Comparison of ENCODE assay signal across 2 cellular contexts in the genomic region with DNA sequence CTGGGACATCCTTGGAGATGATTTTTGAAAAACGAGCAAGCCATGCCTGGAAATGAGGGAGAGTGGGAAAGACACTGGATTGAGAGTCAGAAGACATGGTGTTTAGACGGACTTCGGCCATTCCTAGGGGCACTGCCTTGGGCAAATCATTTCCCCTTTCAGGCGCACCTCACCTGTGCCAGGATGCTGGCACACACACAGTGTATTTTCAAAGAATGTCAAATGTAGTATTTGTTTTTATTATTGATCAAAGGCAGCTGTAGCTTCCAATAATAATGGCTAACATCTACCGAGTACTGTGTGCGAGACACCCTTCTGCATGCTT.
TF ChIP-seq lines count a peak whose summit lies in the region.

No MANE protein-coding gene starts in this region.

TF ChIP-seq in K562, 482 proteins besides CTCF, POLR2A, EP300 and RAD21:
- TF ChIP-seq, protein P1, sequence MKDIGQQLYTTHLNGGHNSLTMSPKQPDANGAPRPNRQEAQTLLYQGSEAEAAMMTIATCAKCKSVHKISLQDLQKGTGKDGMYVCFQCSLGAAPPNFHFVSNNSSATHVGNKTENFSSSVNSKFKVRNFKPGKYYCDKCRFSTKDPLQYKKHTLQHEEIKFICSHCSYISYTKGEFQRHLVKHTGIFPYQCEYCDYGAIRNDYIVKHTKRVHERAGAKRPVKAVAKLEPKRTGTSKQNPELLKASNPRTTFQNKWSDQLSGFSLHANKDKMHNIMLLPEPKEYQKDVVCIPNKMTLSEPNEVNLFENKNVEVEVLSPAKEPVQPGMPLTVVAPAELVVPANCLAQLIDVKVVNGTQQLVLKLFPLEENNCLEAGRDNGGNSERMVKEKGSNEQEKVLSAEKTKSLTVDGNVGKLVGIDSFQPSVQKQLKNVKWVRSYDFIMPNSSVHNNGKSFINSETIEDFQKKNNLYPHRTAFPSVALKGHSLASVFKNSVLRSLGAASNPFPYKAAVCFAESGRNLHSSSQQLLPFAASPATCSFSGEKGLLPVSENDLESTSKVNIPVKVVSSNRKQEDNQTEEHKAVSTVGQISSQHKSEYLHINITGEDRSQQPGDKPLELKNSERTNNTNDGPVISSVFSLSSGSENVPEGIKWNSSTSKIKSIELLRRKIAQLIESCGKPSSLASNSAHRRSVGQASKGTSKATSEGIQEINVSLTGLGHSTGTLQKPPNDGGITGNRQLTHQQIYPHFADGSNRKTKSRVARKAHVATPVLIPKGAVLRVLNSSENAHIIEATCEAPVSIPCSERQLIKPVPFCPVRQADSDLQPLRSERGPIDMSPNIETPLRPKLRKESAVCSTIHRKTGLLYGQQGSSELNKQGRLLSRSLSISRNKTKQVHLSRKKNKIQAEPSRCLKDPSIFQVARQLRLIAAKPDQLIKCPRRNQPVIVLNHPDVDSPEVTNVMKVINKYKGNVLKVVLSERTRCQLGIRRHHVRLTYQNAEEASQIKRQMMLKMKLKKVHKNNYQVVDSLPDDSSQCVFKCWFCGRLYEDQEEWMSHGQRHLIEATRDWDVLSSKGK (CRISPR knock-in tag; IDR thresholded peaks at IDR 0.05) = no peak
- no peak for TF ChIP-seq GTF2F1 (IDR thresholded peaks at IDR 0.05; ENCODE audit: low read depth, low read length)
- no peak for TF ChIP-seq ZNF41 (CRISPR knock-in tag; conservative IDR thresholded peaks at IDR 0.05)
- no peak for TF ChIP-seq MAFF (IDR thresholded peaks at IDR 0.05; ENCODE audit: low read length)
- TF ChIP-seq ZNF717 (CRISPR knock-in tag; IDR thresholded peaks at IDR 0.05) = no peak
- no peak for TF ChIP-seq SMAD1 (IDR thresholded peaks at IDR 0.05; ENCODE audit: low read depth, low read length, partially characterized antibody)
- no peak for TF ChIP-seq CSDE1 (IDR thresholded peaks at IDR 0.05)
- TF ChIP-seq ZNF583 (CRISPR knock-in tag; IDR thresholded peaks at IDR 0.05) = no peak

TF ChIP-seq in neural cell, 6 proteins besides CTCF, POLR2A, EP300 and RAD21 (continued from another document):
- TF ChIP-seq MXI1 (conservative IDR thresholded peaks at IDR 0.05; ENCODE audit: poor library complexity, severe bottlenecking) = no peak
- TF ChIP-seq TAF1 (IDR thresholded peaks at IDR 0.05; ENCODE audit: low read depth) = no peak
- TF ChIP-seq, protein P2, sequence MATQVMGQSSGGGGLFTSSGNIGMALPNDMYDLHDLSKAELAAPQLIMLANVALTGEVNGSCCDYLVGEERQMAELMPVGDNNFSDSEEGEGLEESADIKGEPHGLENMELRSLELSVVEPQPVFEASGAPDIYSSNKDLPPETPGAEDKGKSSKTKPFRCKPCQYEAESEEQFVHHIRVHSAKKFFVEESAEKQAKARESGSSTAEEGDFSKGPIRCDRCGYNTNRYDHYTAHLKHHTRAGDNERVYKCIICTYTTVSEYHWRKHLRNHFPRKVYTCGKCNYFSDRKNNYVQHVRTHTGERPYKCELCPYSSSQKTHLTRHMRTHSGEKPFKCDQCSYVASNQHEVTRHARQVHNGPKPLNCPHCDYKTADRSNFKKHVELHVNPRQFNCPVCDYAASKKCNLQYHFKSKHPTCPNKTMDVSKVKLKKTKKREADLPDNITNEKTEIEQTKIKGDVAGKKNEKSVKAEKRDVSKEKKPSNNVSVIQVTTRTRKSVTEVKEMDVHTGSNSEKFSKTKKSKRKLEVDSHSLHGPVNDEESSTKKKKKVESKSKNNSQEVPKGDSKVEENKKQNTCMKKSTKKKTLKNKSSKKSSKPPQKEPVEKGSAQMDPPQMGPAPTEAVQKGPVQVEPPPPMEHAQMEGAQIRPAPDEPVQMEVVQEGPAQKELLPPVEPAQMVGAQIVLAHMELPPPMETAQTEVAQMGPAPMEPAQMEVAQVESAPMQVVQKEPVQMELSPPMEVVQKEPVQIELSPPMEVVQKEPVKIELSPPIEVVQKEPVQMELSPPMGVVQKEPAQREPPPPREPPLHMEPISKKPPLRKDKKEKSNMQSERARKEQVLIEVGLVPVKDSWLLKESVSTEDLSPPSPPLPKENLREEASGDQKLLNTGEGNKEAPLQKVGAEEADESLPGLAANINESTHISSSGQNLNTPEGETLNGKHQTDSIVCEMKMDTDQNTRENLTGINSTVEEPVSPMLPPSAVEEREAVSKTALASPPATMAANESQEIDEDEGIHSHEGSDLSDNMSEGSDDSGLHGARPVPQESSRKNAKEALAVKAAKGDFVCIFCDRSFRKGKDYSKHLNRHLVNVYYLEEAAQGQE (IDR thresholded peaks at IDR 0.05; ENCODE audit: borderline replicate concordance) = no peak
- no peak for TF ChIP-seq SMC3 (conservative IDR thresholded peaks at IDR 0.05; ENCODE audit: poor library complexity)
- TF ChIP-seq EZH2 (IDR thresholded peaks at IDR 0.05; ENCODE audit: borderline replicate concordance, insufficient read depth, low read length, poor library complexity, severe bottlenecking) = no peak
TF ChIP-seq in neural cell: peak in this region for 0.
